In the genomic region with DNA sequence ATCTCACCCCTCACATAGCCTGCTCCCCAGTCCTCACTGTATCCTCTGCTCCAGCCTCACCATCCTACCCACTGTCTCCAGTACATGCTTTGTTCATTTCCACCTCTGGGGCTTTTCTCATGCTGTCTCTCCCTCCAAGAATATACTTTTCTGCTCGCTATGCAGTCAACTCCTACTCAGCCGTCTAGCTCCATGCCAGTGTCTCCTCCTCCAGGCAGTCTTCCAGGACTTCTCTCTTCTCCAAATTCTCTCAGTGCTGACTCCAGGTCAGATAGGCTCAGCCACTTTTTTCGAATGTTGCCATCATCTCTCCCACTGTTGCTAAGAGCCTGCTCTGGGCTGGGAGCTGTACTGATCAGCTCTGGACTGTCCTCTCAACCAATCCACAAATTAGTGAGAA, we compare ENCODE assay signal across 2 cellular contexts.
TF ChIP-seq lines count a peak whose summit lies in the region.

No MANE protein-coding gene starts in this region.

TF ChIP-seq in HepG2, 621 proteins besides CTCF, POLR2A, EP300 and RAD21:
- TF ChIP-seq, protein P1, sequence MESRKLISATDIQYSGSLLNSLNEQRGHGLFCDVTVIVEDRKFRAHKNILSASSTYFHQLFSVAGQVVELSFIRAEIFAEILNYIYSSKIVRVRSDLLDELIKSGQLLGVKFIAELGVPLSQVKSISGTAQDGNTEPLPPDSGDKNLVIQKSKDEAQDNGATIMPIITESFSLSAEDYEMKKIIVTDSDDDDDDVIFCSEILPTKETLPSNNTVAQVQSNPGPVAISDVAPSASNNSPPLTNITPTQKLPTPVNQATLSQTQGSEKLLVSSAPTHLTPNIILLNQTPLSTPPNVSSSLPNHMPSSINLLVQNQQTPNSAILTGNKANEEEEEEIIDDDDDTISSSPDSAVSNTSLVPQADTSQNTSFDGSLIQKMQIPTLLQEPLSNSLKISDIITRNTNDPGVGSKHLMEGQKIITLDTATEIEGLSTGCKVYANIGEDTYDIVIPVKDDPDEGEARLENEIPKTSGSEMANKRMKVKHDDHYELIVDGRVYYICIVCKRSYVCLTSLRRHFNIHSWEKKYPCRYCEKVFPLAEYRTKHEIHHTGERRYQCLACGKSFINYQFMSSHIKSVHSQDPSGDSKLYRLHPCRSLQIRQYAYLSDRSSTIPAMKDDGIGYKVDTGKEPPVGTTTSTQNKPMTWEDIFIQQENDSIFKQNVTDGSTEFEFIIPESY (CRISPR knock-in tag; IDR thresholded peaks at IDR 0.05), result no peak
- TF ChIP-seq, protein P2, sequence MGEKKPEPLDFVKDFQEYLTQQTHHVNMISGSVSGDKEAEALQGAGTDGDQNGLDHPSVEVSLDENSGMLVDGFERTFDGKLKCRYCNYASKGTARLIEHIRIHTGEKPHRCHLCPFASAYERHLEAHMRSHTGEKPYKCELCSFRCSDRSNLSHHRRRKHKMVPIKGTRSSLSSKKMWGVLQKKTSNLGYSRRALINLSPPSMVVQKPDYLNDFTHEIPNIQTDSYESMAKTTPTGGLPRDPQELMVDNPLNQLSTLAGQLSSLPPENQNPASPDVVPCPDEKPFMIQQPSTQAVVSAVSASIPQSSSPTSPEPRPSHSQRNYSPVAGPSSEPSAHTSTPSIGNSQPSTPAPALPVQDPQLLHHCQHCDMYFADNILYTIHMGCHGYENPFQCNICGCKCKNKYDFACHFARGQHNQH (CRISPR knock-in tag; IDR thresholded peaks at IDR 0.05), result no peak
- TF ChIP-seq ZNF235 (CRISPR knock-in tag; IDR thresholded peaks at IDR 0.05; ENCODE audit: borderline replicate concordance) (no peak), MYNN (CRISPR knock-in tag; IDR thresholded peaks at IDR 0.05; ENCODE audit: low read depth) (no peak), ZNF567 (CRISPR knock-in tag; IDR thresholded peaks at IDR 0.05; ENCODE audit: borderline replicate concordance) (no peak), ZFP36 (IDR thresholded peaks at IDR 0.05; ENCODE audit: borderline replicate concordance, low read depth, low read length, partially characterized antibody) (peak; percentile 62)
- TF ChIP-seq, protein P3, sequence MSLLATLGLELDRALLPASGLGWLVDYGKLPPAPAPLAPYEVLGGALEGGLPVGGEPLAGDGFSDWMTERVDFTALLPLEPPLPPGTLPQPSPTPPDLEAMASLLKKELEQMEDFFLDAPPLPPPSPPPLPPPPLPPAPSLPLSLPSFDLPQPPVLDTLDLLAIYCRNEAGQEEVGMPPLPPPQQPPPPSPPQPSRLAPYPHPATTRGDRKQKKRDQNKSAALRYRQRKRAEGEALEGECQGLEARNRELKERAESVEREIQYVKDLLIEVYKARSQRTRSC (CRISPR knock-in tag; IDR thresholded peaks at IDR 0.05; ENCODE audit: low read depth), result no peak

TF ChIP-seq in WTC11, 78 proteins besides CTCF, POLR2A, EP300 and RAD21:
- TF ChIP-seq IRF2 (CRISPR knock-in tag; IDR thresholded peaks at IDR 0.05; ENCODE audit: borderline replicate concordance, low read depth) (no peak), ZNF121 (CRISPR knock-in tag; IDR thresholded peaks at IDR 0.05) (no peak), TP53 (CRISPR knock-in tag; IDR thresholded peaks at IDR 0.05) (no peak), ZNF232 (CRISPR knock-in tag; IDR thresholded peaks at IDR 0.05) (no peak), TEAD1 (CRISPR knock-in tag; IDR thresholded peaks at IDR 0.05) (no peak), ZNF263 (CRISPR knock-in tag; IDR thresholded peaks at IDR 0.05; ENCODE audit: low read depth) (no peak), ETV6 (CRISPR knock-in tag; IDR thresholded peaks at IDR 0.05) (no peak), NFYB (CRISPR knock-in tag; conservative IDR thresholded peaks at IDR 0.05; ENCODE audit: low read depth) (no peak)
- TF ChIP-seq, protein P4, sequence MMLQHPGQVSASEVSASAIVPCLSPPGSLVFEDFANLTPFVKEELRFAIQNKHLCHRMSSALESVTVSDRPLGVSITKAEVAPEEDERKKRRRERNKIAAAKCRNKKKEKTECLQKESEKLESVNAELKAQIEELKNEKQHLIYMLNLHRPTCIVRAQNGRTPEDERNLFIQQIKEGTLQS (CRISPR knock-in tag; conservative IDR thresholded peaks at IDR 0.05), result no peak
- TF ChIP-seq, protein P5, sequence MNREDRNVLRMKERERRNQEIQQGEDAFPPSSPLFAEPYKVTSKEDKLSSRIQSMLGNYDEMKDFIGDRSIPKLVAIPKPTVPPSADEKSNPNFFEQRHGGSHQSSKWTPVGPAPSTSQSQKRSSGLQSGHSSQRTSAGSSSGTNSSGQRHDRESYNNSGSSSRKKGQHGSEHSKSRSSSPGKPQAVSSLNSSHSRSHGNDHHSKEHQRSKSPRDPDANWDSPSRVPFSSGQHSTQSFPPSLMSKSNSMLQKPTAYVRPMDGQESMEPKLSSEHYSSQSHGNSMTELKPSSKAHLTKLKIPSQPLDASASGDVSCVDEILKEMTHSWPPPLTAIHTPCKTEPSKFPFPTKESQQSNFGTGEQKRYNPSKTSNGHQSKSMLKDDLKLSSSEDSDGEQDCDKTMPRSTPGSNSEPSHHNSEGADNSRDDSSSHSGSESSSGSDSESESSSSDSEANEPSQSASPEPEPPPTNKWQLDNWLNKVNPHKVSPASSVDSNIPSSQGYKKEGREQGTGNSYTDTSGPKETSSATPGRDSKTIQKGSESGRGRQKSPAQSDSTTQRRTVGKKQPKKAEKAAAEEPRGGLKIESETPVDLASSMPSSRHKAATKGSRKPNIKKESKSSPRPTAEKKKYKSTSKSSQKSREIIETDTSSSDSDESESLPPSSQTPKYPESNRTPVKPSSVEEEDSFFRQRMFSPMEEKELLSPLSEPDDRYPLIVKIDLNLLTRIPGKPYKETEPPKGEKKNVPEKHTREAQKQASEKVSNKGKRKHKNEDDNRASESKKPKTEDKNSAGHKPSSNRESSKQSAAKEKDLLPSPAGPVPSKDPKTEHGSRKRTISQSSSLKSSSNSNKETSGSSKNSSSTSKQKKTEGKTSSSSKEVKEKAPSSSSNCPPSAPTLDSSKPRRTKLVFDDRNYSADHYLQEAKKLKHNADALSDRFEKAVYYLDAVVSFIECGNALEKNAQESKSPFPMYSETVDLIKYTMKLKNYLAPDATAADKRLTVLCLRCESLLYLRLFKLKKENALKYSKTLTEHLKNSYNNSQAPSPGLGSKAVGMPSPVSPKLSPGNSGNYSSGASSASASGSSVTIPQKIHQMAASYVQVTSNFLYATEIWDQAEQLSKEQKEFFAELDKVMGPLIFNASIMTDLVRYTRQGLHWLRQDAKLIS (CRISPR knock-in tag; IDR thresholded peaks at IDR 0.05; ENCODE audit: borderline replicate concordance), result no peak
- TF ChIP-seq, protein P6, sequence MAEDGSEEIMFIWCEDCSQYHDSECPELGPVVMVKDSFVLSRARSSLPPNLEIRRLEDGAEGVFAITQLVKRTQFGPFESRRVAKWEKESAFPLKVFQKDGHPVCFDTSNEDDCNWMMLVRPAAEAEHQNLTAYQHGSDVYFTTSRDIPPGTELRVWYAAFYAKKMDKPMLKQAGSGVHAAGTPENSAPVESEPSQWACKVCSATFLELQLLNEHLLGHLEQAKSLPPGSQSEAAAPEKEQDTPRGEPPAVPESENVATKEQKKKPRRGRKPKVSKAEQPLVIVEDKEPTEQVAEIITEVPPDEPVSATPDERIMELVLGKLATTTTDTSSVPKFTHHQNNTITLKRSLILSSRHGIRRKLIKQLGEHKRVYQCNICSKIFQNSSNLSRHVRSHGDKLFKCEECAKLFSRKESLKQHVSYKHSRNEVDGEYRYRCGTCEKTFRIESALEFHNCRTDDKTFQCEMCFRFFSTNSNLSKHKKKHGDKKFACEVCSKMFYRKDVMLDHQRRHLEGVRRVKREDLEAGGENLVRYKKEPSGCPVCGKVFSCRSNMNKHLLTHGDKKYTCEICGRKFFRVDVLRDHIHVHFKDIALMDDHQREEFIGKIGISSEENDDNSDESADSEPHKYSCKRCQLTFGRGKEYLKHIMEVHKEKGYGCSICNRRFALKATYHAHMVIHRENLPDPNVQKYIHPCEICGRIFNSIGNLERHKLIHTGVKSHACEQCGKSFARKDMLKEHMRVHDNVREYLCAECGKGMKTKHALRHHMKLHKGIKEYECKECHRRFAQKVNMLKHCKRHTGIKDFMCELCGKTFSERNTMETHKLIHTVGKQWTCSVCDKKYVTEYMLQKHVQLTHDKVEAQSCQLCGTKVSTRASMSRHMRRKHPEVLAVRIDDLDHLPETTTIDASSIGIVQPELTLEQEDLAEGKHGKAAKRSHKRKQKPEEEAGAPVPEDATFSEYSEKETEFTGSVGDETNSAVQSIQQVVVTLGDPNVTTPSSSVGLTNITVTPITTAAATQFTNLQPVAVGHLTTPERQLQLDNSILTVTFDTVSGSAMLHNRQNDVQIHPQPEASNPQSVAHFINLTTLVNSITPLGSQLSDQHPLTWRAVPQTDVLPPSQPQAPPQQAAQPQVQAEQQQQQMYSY (CRISPR knock-in tag; IDR thresholded peaks at IDR 0.05), result no peak
